In the genomic region with DNA sequence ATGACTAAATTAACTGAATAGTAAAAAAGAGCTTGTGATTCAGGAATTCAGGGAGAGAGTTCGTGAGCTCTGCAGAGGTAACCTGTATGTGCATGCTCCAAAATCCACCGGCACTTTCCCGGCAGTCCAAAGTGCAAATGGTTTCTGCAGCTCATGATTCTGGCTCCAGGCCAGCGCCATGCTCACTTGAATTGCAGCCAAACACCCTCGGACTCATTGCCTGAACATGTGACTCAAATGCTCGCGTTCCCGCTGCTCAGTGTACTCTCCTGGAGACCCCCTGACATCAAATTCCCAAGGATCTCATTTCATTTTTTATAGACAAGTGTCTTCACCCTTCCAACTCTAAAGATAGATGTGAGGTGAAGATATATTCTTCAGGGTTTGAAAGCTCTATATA, we compare ENCODE assay signal across 9 cellular contexts. TPM values are rescaled to one million over a fixed set of nuclear protein-coding genes. Genes with fewer than 3 reads are reported as not detected.
A peak's percentile ranks its signal among the peaks of the same experiment; 100 is the strongest.
DNase-seq lines count a peak whose midpoint lies in the region; ATAC-seq and TF ChIP-seq lines count a peak whose summit lies in the region.
"Had no signal": no experiment of that assay in that cellular context is flagged by ENCODE, and none has a peak within 500 bp of the region (broad histone marks: within the 10 kb centered on the region; RNA-seq: fewer than 3 reads in every experiment).

No MANE protein-coding gene starts in this region.

- no peaks in the 10 kb centered on the region for H3K9me3 Mint-ChIP-seq in activated T-cell treated with anti-CD3 and anti-CD28 coated beads, Interleukin-2, amount 50 U/mL, for 24 hours

- no peak overlapping the region for H3K27ac Mint-ChIP-seq in activated T-cell treated with anti-CD3 and anti-CD28 coated beads, Interleukin-2, amount 50 U/mL, for 24 hours

- H3K27ac ChIP-seq in RWPE2 (ENCODE audit: poor library complexity, severe bottlenecking), result peak overlapping the region; percentile 72
- H3K27ac ChIP-seq: ascending aorta had no signal

- DNase-seq in HS-27A (ENCODE audit: low read depth) (peak; percentile 62), RWPE2 (ENCODE audit: low spot score) (peak; percentile 80), glomerular endothelial cell (ENCODE audit: extremely low read depth, low read depth, low spot score) (peak; percentile 34), skeletal muscle cell (ENCODE audit: low read depth) (peak; percentile 65)
- DNase-seq in activated T-cell treated with anti-CD3 and anti-CD28 coated beads, Interleukin-2, amount 50 U/mL, for 24 hours, result no peak

- H3K27me3 Mint-ChIP-seq in activated T-cell treated with anti-CD3 and anti-CD28 coated beads, Interleukin-2, amount 50 U/mL, for 24 hours, result peaks cover 27% of the 10 kb centered on the region

- no peaks in the 10 kb centered on the region for H3K36me3 Mint-ChIP-seq in activated T-cell treated with anti-CD3 and anti-CD28 coated beads, Interleukin-2, amount 50 U/mL, for 24 hours (ENCODE audit: low read depth)

- H3K9me3 ChIP-seq in RWPE2 (ENCODE audit: severe bottlenecking), result no peaks in the 10 kb centered on the region
- H3K9me3 ChIP-seq: ascending aorta had no signal

- peak; percentile 80 for ATAC-seq in RWPE2 (ENCODE audit: low read depth)
- ATAC-seq in HG03108 (IDR thresholded peaks at IDR 0.05; ENCODE audit: unreplicated experiment), result no peak
- ATAC-seq in HG02885 (IDR thresholded peaks at IDR 0.05; ENCODE audit: poor library complexity, unreplicated experiment), result no peak
- ATAC-seq in GM18511 (IDR thresholded peaks at IDR 0.05; ENCODE audit: unreplicated experiment), result no peak

- peaks cover 26% of the 10 kb centered on the region for H3K4me1 ChIP-seq in RWPE2 (ENCODE audit: insufficient read depth, poor library complexity, severe bottlenecking)

- no peaks in the 10 kb centered on the region for H3K36me3 ChIP-seq in RWPE2 (ENCODE audit: low read depth)
- H3K36me3 ChIP-seq: ascending aorta had no signal

- H3K4me3 ChIP-seq in RWPE2 (ENCODE audit: severe bottlenecking) (no peak overlapping the region), skeletal muscle cell (ENCODE audit: low read depth, low read length) (no peak overlapping the region)

- no peaks in the 10 kb centered on the region for H3K27me3 ChIP-seq in RWPE2 (ENCODE audit: insufficient read depth, poor library complexity, severe bottlenecking)
- H3K27me3 ChIP-seq: ascending aorta had no signal

- H3K4me3 Mint-ChIP-seq in activated T-cell treated with anti-CD3 and anti-CD28 coated beads, Interleukin-2, amount 50 U/mL, for 24 hours, result no peak overlapping the region

- H3K4me1 Mint-ChIP-seq in activated T-cell treated with anti-CD3 and anti-CD28 coated beads, Interleukin-2, amount 50 U/mL, for 24 hours (ENCODE audit: low read depth), result no peaks in the 10 kb centered on the region

- no peak for TF ChIP-seq CTCF in RWPE2 (IDR thresholded peaks at IDR 0.05; ENCODE audit: poor library complexity, severe bottlenecking)

RNA-seq across cellular contexts. Expression of gene SH3RF1, which starts 44.1 kb away (rescaled TPM):
- total RNA-seq in glomerular endothelial cell, result 13.2 and 21.2 TPM in 2 replicates
